8 cellular contexts compared by ENCODE assay signal in genomic region chr11:13667795-13668101, GRCh38. TPM values are rescaled to one million over a fixed set of nuclear protein-coding genes. Genes with fewer than 3 reads are reported as not detected.
DNase-seq lines count a peak whose midpoint lies in the region; ATAC-seq and TF ChIP-seq lines count a peak whose summit lies in the region.

No MANE protein-coding gene starts in this region.

- no peaks in the 10 kb centered on the region for H3K36me3 ChIP-seq in GM23248 (ENCODE audit: low read depth)

- H3K4me2 ChIP-seq in GM23248 (ENCODE audit: unreplicated experiment) = peak overlapping the region; percentile 96

- H3K27me3 ChIP-seq in GM23248 (replicated peaks; ENCODE audit: insufficient read depth) (no peaks in the 10 kb centered on the region), foreskin keratinocyte (no peaks in the 10 kb centered on the region)

- peaks cover 14% of the 10 kb centered on the region; the same call in 1 of the 2 replicates for H3F3A ChIP-seq in GM23248 (ENCODE audit: insufficient read depth)

- in situ Hi-C loops in GM23248 (cut with MboI) = no loop called here

- H3K36me3 Mint-ChIP-seq in T-helper 17 cell (ENCODE audit: low read depth) = peaks cover 13% of the 10 kb centered on the region

- peak overlapping the region; percentile 83 for H3K9ac ChIP-seq in GM23248

- 1 to 3% methylated on average over 12 to 15 of the region's 15 CpGs for WGBS in GM23248 (ENCODE audit: low coverage in 1 of 2, low lambda C conversion rate in 2 of 2, missing lambda C conversion rate in 2 of 2), 2 experiments

- peak overlapping the region; percentile 84 for H3K4me3 ChIP-seq in GM23248
- peak overlapping the region; percentile 85 to 99 (median 96) for H3K4me3 ChIP-seq in skin epidermis

- H3K27ac ChIP-seq in GM23248 (peak overlapping the region; percentile 50), foreskin keratinocyte (peak overlapping the region; percentile 71), skin epidermis (peak overlapping the region; percentile 40 to 94 (median 86))

- H4K20me1 ChIP-seq in GM23248 (ENCODE audit: insufficient read depth) = peaks cover 4% of the 10 kb centered on the region; the same call in 1 of the 2 replicates

- TF ChIP-seq CTCF in foreskin keratinocyte (conservative IDR thresholded peaks at IDR 0.05) = no peak

- peak overlapping the region; percentile 96 for H2AFZ ChIP-seq in GM23248

- DNase-seq in GM23248 (no peak), T-helper 17 cell (no peak), foreskin keratinocyte (no peak), NCI-H128 (lab: John Stamatoyannopoulos, UW; ENCODE audit: unreplicated experiment) (no peak), NOMO-1 (lab: John Stamatoyannopoulos, UW; ENCODE audit: unreplicated experiment in 2 of 2) (no peak)

- H3K4me1 Mint-ChIP-seq in T-helper 17 cell = peaks cover 32% of the 10 kb centered on the region

- peaks cover 41% of the 10 kb centered on the region for H3K79me2 ChIP-seq in GM23248 (ENCODE audit: insufficient read depth)

- H3K9me2 ChIP-seq in GM23248 (ENCODE audit: insufficient read depth) = no peaks in the 10 kb centered on the region

- H3K27me3 Mint-ChIP-seq in T-helper 17 cell = peaks cover 12% of the 10 kb centered on the region

- H3K27ac Mint-ChIP-seq in T-helper 17 cell = peak overlapping the region; percentile 95

- ATAC-seq in T-helper 17 cell = no peak
- no peak for ATAC-seq in foreskin keratinocyte
- ATAC-seq in HG02759 (IDR thresholded peaks at IDR 0.05; ENCODE audit: unreplicated experiment) = no peak
- ATAC-seq in GM19023 (IDR thresholded peaks at IDR 0.05; ENCODE audit: unreplicated experiment) = no peak

- H3K9me3 ChIP-seq in GM23248 (ENCODE audit: low read depth) (no peaks in the 10 kb centered on the region), T-helper 17 cell (ENCODE audit: control insufficient read depth, low read length, poor library complexity, severe bottlenecking) (no peaks in the 10 kb centered on the region)

- H3K4me1 ChIP-seq in GM23248 (ENCODE audit: insufficient read depth) (peaks cover 22% of the 10 kb centered on the region), foreskin keratinocyte (peaks cover 40% of the 10 kb centered on the region)

- peak overlapping the region; percentile 68 for H3K4me3 Mint-ChIP-seq in T-helper 17 cell

RNA-seq across cellular contexts. Expression of gene FAR1, which starts 0.7 kb away (rescaled TPM):
- total RNA-seq in GM23248 (2014; rRNA removed; shearing (Covaris generic)) = 48.4 and 56.1 TPM in 2 replicates
- polyA plus RNA-seq in GM23248 (2016; fragmentation: Nextera tagmentation; extraction: Ambion mirVana) (37.4 and 40.4 TPM in 2 replicates), foreskin keratinocyte (16.6 and 18.5 TPM in 2 replicates)
- total RNA-seq in T-helper 17 cell (10 to 100 TPM; 33.7 to 44.5 TPM), foreskin keratinocyte (71.3 and 73.8 TPM in 2 replicates)
